In the genomic region with DNA sequence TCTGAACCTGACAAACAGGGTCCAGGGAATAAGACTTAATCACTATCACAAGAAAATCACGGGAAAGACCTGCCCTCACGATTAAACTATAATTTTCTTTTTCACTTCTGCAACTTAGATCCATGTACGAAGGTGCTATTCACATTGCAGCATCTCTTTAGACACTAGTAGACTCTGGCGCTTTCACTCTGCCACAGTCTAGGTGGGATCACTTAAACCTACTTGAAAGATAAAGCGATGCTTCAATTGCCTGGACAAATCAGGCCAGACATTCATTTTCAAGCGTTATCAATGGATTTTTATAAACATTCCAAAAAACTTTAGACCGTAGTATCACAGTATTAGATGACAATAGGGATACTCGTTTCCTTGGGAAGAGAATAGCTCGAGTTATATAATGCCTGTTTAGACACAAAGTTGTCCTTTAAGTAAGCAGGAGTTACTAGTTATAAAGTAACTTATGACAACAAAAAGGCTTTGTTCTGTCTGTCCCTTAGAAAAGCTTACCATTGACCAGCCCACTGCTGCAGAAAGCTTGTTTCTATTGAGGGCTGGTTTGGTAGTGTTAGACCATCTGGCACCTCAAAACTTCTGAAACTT, we compare ENCODE assay signal across 1 cellular context.
TF ChIP-seq lines count a peak whose summit lies in the region.

No MANE protein-coding gene starts in this region.

TF ChIP-seq in HepG2, 621 proteins besides CTCF, POLR2A, EP300 and RAD21 (continued from another document and continues in another):
- TF ChIP-seq, protein P1, sequence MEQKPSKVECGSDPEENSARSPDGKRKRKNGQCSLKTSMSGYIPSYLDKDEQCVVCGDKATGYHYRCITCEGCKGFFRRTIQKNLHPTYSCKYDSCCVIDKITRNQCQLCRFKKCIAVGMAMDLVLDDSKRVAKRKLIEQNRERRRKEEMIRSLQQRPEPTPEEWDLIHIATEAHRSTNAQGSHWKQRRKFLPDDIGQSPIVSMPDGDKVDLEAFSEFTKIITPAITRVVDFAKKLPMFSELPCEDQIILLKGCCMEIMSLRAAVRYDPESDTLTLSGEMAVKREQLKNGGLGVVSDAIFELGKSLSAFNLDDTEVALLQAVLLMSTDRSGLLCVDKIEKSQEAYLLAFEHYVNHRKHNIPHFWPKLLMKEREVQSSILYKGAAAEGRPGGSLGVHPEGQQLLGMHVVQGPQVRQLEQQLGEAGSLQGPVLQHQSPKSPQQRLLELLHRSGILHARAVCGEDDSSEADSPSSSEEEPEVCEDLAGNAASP (CRISPR knock-in tag; IDR thresholded peaks at IDR 0.05; ENCODE audit: borderline replicate concordance) = no peak; the same call in 1 of the 2 replicates
- TF ChIP-seq ZNF556 (CRISPR knock-in tag; IDR thresholded peaks at IDR 0.05; ENCODE audit: borderline replicate concordance) (no peak; the same call in 1 of the 2 replicates), BHLHE40 (IDR thresholded peaks at IDR 0.05; ENCODE audit: low read length) (no peak), HNF4A (CRISPR knock-in tag; IDR thresholded peaks at IDR 0.05) (peak; percentile 40; the same call in 1 of the 2 replicates), SP1 (IDR thresholded peaks at IDR 0.05) (no peak), SP1 (CRISPR knock-in tag; IDR thresholded peaks at IDR 0.05) (no peak), ZNF343 (CRISPR knock-in tag; IDR thresholded peaks at IDR 0.05) (0 out of 2 replicates have a peak, but pooled peaks have one; percentile 36), KLF13 (CRISPR knock-in tag; IDR thresholded peaks at IDR 0.05) (no peak), ZNF644 (CRISPR knock-in tag; IDR thresholded peaks at IDR 0.05; ENCODE audit: low read depth) (peak; percentile 71; the same call in 1 of the 2 replicates), RFX5 (IDR thresholded peaks at IDR 0.05; ENCODE audit: low read depth, low read length) (no peak), ELF3 (CRISPR knock-in tag; IDR thresholded peaks at IDR 0.05) (peak; percentile 70), STAG1 (CRISPR knock-in tag; IDR thresholded peaks at IDR 0.05) (peak; percentile 16; the same call in 1 of the 2 replicates), FOXA3 (CRISPR knock-in tag; IDR thresholded peaks at IDR 0.05) (peak; percentile 82), ZNF570 (CRISPR knock-in tag; IDR thresholded peaks at IDR 0.05; ENCODE audit: borderline replicate concordance) (no peak), ZNF234 (CRISPR knock-in tag; conservative IDR thresholded peaks at IDR 0.05) (no peak), CENPX (CRISPR knock-in tag; IDR thresholded peaks at IDR 0.05) (no peak), MIER3 (CRISPR knock-in tag; IDR thresholded peaks at IDR 0.05; ENCODE audit: borderline replicate concordance) (no peak), PHF21A (CRISPR knock-in tag; IDR thresholded peaks at IDR 0.05) (peak; percentile 26; the same call in 1 of the 2 replicates), HNRNPUL1 (IDR thresholded peaks at IDR 0.05; ENCODE audit: low read depth, low read length) (peak; percentile 58; the same call in 1 of the 2 replicates), U2AF2 (IDR thresholded peaks at IDR 0.05; ENCODE audit: low read depth, low read length) (no peak), ZNF615 (CRISPR knock-in tag; IDR thresholded peaks at IDR 0.05; ENCODE audit: borderline replicate concordance) (no peak), MEIS2 (CRISPR knock-in tag; IDR thresholded peaks at IDR 0.05) (no peak), ARNTL (CRISPR knock-in tag; IDR thresholded peaks at IDR 0.05) (peak; percentile 24; the same call in 1 of the 2 replicates), RARA (CRISPR knock-in tag; IDR thresholded peaks at IDR 0.05) (peak; percentile 68), ZSCAN22 (CRISPR knock-in tag; IDR thresholded peaks at IDR 0.05) (no peak), NCOR1 (IDR thresholded peaks at IDR 0.05; ENCODE audit: borderline replicate concordance, low read length) (peak; percentile 46; the same call in 1 of the 2 replicates), ZNF292 (CRISPR knock-in tag; IDR thresholded peaks at IDR 0.05; ENCODE audit: borderline replicate concordance, low read depth) (no peak), SRSF9 (IDR thresholded peaks at IDR 0.05; ENCODE audit: borderline replicate concordance, insufficient read depth, low read depth, low read length, poor library complexity, severe bottlenecking) (no peak), ZNF792 (CRISPR knock-in tag; IDR thresholded peaks at IDR 0.05) (0 out of 2 replicates have a peak, but pooled peaks have one; percentile 59), MIXL1 (CRISPR knock-in tag; IDR thresholded peaks at IDR 0.05) (0 out of 2 replicates have a peak, but pooled peaks have one; percentile 13)
- TF ChIP-seq, protein P2, sequence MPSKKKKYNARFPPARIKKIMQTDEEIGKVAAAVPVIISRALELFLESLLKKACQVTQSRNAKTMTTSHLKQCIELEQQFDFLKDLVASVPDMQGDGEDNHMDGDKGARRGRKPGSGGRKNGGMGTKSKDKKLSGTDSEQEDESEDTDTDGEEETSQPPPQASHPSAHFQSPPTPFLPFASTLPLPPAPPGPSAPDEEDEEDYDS (CRISPR knock-in tag; IDR thresholded peaks at IDR 0.05) = peak; percentile 32; the same call in 1 of the 2 replicates
- TF ChIP-seq, protein P3, sequence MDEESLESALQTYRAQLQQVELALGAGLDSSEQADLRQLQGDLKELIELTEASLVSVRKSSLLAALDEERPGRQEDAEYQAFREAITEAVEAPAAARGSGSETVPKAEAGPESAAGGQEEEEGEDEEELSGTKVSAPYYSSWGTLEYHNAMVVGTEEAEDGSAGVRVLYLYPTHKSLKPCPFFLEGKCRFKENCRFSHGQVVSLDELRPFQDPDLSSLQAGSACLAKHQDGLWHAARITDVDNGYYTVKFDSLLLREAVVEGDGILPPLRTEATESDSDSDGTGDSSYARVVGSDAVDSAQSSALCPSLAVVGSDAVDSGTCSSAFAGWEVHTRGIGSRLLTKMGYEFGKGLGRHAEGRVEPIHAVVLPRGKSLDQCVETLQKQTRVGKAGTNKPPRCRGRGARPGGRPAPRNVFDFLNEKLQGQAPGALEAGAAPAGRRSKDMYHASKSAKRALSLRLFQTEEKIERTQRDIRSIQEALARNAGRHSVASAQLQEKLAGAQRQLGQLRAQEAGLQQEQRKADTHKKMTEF (CRISPR knock-in tag; IDR thresholded peaks at IDR 0.05) = peak; percentile 73
- TF ChIP-seq, protein P4, sequence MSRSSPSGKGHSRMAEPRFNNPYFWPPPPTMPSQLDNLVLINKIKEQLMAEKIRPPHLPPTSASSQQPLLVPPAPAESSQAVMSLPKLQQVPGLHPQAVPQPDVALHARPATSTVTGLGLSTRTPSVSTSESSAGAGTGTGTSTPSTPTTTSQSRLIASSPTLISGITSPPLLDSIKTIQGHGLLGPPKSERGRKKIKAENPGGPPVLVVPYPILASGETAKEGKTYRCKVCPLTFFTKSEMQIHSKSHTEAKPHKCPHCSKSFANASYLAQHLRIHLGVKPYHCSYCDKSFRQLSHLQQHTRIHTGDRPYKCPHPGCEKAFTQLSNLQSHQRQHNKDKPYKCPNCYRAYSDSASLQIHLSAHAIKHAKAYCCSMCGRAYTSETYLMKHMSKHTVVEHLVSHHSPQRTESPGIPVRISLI (CRISPR knock-in tag; IDR thresholded peaks at IDR 0.05; ENCODE audit: borderline replicate concordance) = peak; percentile 15; the same call in 1 of the 2 replicates
- TF ChIP-seq, protein P5, sequence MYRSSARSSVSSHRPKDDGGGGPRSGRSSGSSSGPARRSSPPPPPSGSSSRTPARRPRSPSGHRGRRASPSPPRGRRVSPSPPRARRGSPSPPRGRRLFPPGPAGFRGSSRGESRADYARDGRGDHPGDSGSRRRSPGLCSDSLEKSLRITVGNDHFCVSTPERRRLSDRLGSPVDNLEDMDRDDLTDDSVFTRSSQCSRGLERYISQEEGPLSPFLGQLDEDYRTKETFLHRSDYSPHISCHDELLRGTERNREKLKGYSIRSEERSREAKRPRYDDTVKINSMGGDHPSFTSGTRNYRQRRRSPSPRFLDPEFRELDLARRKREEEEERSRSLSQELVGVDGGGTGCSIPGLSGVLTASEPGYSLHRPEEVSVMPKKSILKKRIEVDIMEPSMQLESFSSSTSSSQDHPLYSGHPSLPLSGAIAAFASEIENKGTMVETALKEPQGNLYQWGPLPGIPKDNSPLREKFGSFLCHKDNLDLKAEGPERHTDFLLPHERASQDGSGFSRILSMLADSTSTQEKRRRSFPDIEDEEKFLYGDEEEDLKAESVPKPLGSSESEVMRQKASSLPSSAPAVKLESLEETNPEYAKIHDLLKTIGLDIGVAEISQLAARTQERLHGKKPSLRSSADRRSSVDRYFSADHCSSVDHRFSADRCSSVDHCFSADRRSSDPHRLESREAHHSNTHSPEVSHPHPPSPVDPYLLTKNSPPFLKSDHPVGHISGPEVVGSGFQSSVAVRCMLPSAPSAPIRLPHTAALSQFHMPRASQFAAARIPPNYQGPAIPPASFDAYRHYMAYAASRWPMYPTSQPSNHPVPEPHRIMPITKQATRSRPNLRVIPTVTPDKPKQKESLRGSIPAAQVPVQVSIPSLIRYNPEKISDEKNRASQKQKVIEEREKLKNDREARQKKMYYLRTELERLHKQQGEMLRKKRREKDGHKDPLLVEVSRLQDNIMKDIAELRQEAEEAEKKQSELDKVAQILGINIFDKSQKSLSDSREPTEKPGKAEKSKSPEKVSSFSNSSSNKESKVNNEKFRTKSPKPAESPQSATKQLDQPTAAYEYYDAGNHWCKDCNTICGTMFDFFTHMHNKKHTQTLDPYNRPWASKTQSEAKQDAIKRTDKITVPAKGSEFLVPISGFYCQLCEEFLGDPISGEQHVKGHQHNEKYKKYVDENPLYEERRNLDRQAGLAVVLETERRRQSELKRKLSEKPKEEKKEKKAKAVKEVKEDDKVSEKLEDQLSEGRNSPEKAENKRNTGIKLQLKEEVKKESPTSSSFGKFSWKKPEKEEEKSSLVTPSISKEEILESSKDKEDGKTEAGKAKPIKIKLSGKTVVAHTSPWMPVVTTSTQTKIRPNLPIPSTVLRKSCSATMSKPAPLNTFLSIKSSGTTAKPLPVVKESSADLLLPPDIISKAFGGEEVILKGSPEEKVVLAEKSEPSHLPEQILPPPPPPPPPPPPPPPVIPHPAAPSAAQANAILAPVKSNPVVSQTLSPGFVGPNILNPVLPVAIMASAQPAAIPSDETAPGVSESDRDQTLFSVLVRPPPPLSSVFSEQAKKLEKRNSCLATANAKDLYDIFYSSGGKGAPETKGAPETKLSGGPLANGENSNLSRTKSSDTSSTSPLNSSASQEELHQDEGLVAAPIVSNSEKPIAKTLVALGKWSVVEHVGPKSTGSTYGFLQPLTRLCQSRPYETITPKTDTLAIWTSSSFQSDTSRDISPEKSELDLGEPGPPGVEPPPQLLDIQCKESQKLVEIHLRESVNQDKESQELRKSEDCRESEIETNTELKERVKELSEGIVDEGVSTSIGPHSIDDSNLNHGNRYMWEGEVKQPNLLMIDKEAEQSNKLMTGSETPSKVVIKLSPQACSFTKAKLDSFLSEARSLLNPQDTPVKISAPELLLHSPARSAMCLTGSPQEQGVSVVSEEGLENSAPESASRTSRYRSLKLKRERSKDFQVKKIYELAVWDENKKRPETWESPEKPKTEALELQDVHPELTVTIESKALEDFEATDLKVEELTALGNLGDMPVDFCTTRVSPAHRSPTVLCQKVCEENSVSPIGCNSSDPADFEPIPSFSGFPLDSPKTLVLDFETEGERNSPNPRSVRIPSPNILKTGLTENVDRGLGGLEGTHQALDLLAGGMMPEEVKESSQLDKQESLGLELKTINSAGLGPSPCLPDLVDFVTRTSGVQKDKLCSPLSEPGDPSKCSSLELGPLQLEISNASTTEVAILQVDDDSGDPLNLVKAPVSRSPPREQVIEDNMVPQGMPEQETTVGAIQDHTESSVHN (CRISPR knock-in tag; IDR thresholded peaks at IDR 0.05) = no peak
- TF ChIP-seq, protein P6, sequence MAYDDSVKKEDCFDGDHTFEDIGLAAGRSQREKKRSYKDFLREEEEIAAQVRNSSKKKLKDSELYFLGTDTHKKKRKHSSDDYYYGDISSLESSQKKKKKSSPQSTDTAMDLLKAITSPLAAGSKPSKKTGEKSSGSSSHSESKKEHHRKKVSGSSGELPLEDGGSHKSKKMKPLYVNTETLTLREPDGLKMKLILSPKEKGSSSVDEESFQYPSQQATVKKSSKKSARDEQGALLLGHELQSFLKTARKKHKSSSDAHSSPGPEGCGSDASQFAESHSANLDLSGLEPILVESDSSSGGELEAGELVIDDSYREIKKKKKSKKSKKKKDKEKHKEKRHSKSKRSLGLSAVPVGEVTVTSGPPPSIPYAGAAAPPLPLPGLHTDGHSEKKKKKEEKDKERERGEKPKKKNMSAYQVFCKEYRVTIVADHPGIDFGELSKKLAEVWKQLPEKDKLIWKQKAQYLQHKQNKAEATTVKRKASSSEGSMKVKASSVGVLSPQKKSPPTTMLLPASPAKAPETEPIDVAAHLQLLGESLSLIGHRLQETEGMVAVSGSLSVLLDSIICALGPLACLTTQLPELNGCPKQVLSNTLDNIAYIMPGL (CRISPR knock-in tag; IDR thresholded peaks at IDR 0.05; ENCODE audit: borderline replicate concordance in 1 of 2, low read depth in 1 of 2) = peak in 1 of 2 experiments; percentile 13; a peak in 1 of 4 replicates
- TF ChIP-seq, protein P7, sequence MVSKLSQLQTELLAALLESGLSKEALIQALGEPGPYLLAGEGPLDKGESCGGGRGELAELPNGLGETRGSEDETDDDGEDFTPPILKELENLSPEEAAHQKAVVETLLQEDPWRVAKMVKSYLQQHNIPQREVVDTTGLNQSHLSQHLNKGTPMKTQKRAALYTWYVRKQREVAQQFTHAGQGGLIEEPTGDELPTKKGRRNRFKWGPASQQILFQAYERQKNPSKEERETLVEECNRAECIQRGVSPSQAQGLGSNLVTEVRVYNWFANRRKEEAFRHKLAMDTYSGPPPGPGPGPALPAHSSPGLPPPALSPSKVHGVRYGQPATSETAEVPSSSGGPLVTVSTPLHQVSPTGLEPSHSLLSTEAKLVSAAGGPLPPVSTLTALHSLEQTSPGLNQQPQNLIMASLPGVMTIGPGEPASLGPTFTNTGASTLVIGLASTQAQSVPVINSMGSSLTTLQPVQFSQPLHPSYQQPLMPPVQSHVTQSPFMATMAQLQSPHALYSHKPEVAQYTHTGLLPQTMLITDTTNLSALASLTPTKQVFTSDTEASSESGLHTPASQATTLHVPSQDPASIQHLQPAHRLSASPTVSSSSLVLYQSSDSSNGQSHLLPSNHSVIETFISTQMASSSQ (IDR thresholded peaks at IDR 0.05; ENCODE audit: low read depth) = peak; percentile 91
- TF ChIP-seq, protein P7 (CRISPR knock-in tag; IDR thresholded peaks at IDR 0.05; ENCODE audit: borderline replicate concordance) = peak; percentile 94; the same call in 1 of the 2 replicates
- TF ChIP-seq, protein P8, sequence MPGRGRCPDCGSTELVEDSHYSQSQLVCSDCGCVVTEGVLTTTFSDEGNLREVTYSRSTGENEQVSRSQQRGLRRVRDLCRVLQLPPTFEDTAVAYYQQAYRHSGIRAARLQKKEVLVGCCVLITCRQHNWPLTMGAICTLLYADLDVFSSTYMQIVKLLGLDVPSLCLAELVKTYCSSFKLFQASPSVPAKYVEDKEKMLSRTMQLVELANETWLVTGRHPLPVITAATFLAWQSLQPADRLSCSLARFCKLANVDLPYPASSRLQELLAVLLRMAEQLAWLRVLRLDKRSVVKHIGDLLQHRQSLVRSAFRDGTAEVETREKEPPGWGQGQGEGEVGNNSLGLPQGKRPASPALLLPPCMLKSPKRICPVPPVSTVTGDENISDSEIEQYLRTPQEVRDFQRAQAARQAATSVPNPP (CRISPR knock-in tag; IDR thresholded peaks at IDR 0.05) = no peak
